Comparison of ENCODE assay signal across 19 cellular contexts in the genomic region with DNA sequence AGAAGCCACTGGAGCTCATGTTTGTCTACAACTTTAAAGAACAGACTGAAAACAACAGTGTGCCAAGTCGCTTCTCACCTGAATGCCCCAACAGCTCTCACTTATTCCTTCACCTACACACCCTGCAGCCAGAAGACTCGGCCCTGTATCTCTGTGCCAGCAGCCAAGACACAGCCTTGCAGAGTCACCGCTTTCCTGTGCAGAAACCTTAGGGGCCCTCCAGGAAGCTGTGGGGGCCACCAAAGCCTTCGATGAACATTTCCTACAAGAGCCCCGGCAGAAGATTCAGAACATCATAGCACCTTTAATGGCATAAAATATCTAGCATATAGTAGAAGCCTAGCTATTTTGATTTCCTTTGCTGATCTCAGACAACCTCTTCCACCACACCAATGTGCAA.
DNase-seq lines count a peak whose midpoint lies in the region; ATAC-seq and TF ChIP-seq lines count a peak whose summit lies in the region.
"Had no signal": no experiment of that assay in that cellular context is flagged by ENCODE, and none has a peak within 500 bp of the region (broad histone marks: within the 10 kb centered on the region; RNA-seq: fewer than 3 reads in every experiment).

No MANE protein-coding gene starts in this region.

- H3K27me3 ChIP-seq in CD8-positive, alpha-beta memory T cell (ENCODE audit: insufficient read depth, low read length, poor library complexity, severe bottlenecking): no peaks in the 10 kb centered on the region
- H3K27me3 ChIP-seq in smooth muscle cell (ENCODE audit: low read depth): peaks cover 3% of the 10 kb centered on the region
- H3K27me3 ChIP-seq: suprapubic skin had no signal

- TF ChIP-seq CTCF in smooth muscle cell (IDR thresholded peaks at IDR 0.05; ENCODE audit: borderline replicate concordance, insufficient read depth, poor library complexity, severe bottlenecking): no peak

- peak; percentile 30 for DNase-seq in activated T-cell treated with anti-CD3 and anti-CD28 coated beads for 1 hour (ENCODE audit: low read depth)
- DNase-seq in activated T-cell treated with anti-CD3 and anti-CD28 coated beads for 4 hours: no peak
- DNase-seq in CD8-positive, alpha-beta memory T cell: peak; percentile 28 to 68 (median 51)
- peak; percentile 73 for DNase-seq in activated CD8-positive, alpha-beta T cell treated with anti-CD3 and anti-CD28 coated beads, Interleukin-2, amount 10 ng/mL, durations not matched to agents 7 days and 5 days
- peak in 8 of 10 donors; percentile 17 to 76 (median 52) for DNase-seq in naive thymus-derived CD8-positive, alpha-beta T cell
- no peak for DNase-seq in AG20443 (ENCODE audit: low spot score)
- no peak for DNase-seq in smooth muscle cell (lab: John Stamatoyannopoulos, UW; ENCODE audit: unreplicated experiment)
- DNase-seq: ACHN, anterior cingulate cortex, Karpas-422, kidney glomerular epithelial cell, NCI-H1105 treated with DMSO at 0.1 percent for 48 hours, NCI-H2171, NCI-H748 treated with DMSO at 0.1 percent for 48 hours had no signal

- H2AFZ ChIP-seq in smooth muscle cell (ENCODE audit: low read depth): no peak overlapping the region
- H2AFZ ChIP-seq: hepatocyte had no signal

- H3K36me3 Mint-ChIP-seq in CD8-positive, alpha-beta memory T cell: no peaks in the 10 kb centered on the region
- no peaks in the 10 kb centered on the region for H3K36me3 Mint-ChIP-seq in activated CD8-positive, alpha-beta T cell treated with anti-CD3 and anti-CD28 coated beads, Interleukin-2, amount 10 ng/mL, durations not matched to agents 7 days and 5 days (ENCODE audit: low read depth)
- H3K36me3 Mint-ChIP-seq in naive thymus-derived CD8-positive, alpha-beta T cell: no peaks in the 10 kb centered on the region

- H3K4me1 Mint-ChIP-seq in CD8-positive, alpha-beta memory T cell: peaks cover 25 to 30% (median 28%) of the 10 kb centered on the region in 3 donors
- peaks cover 27% of the 10 kb centered on the region for H3K4me1 Mint-ChIP-seq in activated CD8-positive, alpha-beta T cell treated with anti-CD3 and anti-CD28 coated beads, Interleukin-2, amount 10 ng/mL, durations not matched to agents 7 days and 5 days (ENCODE audit: low read depth)
- H3K4me1 Mint-ChIP-seq in naive thymus-derived CD8-positive, alpha-beta T cell: peaks cover 7 to 29% (median 12%) of the 10 kb centered on the region in 4 donors

- H3K9me3 ChIP-seq in CD8-positive, alpha-beta memory T cell (ENCODE audit: low read length): no peaks in the 10 kb centered on the region
- H3K9me3 ChIP-seq in smooth muscle cell (replicated peaks; ENCODE audit: low read depth): no peaks in the 10 kb centered on the region
- H3K9me3 ChIP-seq: suprapubic skin had no signal

- H3K9ac ChIP-seq in smooth muscle cell (ENCODE audit: low read depth): no peak overlapping the region

- peaks cover 0 to 2% (median 0%) of the 10 kb centered on the region in 5 donors for H3K9me3 Mint-ChIP-seq in CD8-positive, alpha-beta memory T cell
- H3K9me3 Mint-ChIP-seq in activated CD8-positive, alpha-beta T cell treated with anti-CD3 and anti-CD28 coated beads, Interleukin-2, amount 10 ng/mL, durations not matched to agents 7 days and 5 days (ENCODE audit: insufficient read depth): no peaks in the 10 kb centered on the region
- H3K9me3 Mint-ChIP-seq in naive thymus-derived CD8-positive, alpha-beta T cell: no peaks in the 10 kb centered on the region

- POLR2A ChIA-PET in CD8-positive, alpha-beta memory T cell (lab: Charles Lee): interaction anchor here (0.6 to 1.0 kb wide), 3 partner anchors 41 to 463 kb away, joined by 3 to 5 read pairs (median 3); no protein-coding TSS in a partner anchor
- POLR2A ChIA-PET in activated CD8-positive, alpha-beta T cell treated with anti-CD3 and anti-CD28 coated beads, Interleukin-2, amount 10 ng/mL, durations not matched to agents 7 days and 5 days (lab: Charles Lee): interaction anchor here (1.0 to 2.9 kb wide), 5 partner anchors 34 to 463 kb away, joined by 3 to 15 read pairs (median 6); no protein-coding TSS in a partner anchor
- POLR2A ChIA-PET in naive thymus-derived CD8-positive, alpha-beta T cell (lab: Charles Lee): interaction anchor here (1.1 to 3.3 kb wide), 6 partner anchors 21 to 463 kb away, joined by 3 to 22 read pairs (median 7); no protein-coding TSS in a partner anchor

- H3K4me3 ChIP-seq in CD8-positive, alpha-beta memory T cell (ENCODE audit: low read length): no peak overlapping the region
- H3K4me3 ChIP-seq in smooth muscle cell: no peak overlapping the region
- H3K4me3 ChIP-seq: hepatocyte, SK-N-MC, suprapubic skin had no signal

- H3F3A ChIP-seq in smooth muscle cell (ENCODE audit: low read depth): no peaks in the 10 kb centered on the region

- H4K20me1 ChIP-seq in smooth muscle cell (ENCODE audit: low read depth): no peaks in the 10 kb centered on the region

- H3K4me1 ChIP-seq in CD8-positive, alpha-beta memory T cell (ENCODE audit: insufficient read depth, low read length): peaks cover 23% of the 10 kb centered on the region
- no peaks in the 10 kb centered on the region for H3K4me1 ChIP-seq in smooth muscle cell (ENCODE audit: low read depth)

- H3K4me3 Mint-ChIP-seq in CD8-positive, alpha-beta memory T cell: peak overlapping the region; percentile 17 to 73 (median 56)
- H3K4me3 Mint-ChIP-seq in activated CD8-positive, alpha-beta T cell treated with anti-CD3 and anti-CD28 coated beads, Interleukin-2, amount 10 ng/mL, durations not matched to agents 7 days and 5 days: peak overlapping the region; percentile 47
- H3K4me3 Mint-ChIP-seq in naive thymus-derived CD8-positive, alpha-beta T cell: peak overlapping the region in 9 of 10 donors; percentile 16 to 79 (median 52)

- H3K27ac ChIP-seq in CD8-positive, alpha-beta memory T cell (ENCODE audit: low read depth, low read length): no peak overlapping the region
- no peak overlapping the region for H3K27ac ChIP-seq in smooth muscle cell (ENCODE audit: low read depth)
- H3K27ac ChIP-seq: hepatocyte, SK-N-MC, suprapubic skin had no signal

- H3K27me3 Mint-ChIP-seq in CD8-positive, alpha-beta memory T cell: peaks cover 3 to 5% of the 10 kb centered on the region in 2 donors
- H3K27me3 Mint-ChIP-seq in activated CD8-positive, alpha-beta T cell treated with anti-CD3 and anti-CD28 coated beads, Interleukin-2, amount 10 ng/mL, durations not matched to agents 7 days and 5 days (ENCODE audit: low read depth): peaks cover 5% of the 10 kb centered on the region
- peaks cover 0 to 4% (median 1%) of the 10 kb centered on the region in 5 donors for H3K27me3 Mint-ChIP-seq in naive thymus-derived CD8-positive, alpha-beta T cell

- H3K79me2 ChIP-seq in smooth muscle cell (ENCODE audit: low read depth): no peaks in the 10 kb centered on the region
- H3K79me2 ChIP-seq: hepatocyte had no signal

- WGBS in smooth muscle cell (ENCODE audit: low lambda C conversion rate): 85% methylated on average over 5 of the region's 5 CpGs

- CTCF ChIA-PET in CD8-positive, alpha-beta memory T cell (lab: Charles Lee): interaction anchor here (0.8 to 2.6 kb wide), 4 partner anchors 9 to 42 kb away, joined by 3 to 11 read pairs (median 4); no protein-coding TSS in a partner anchor
- CTCF ChIA-PET in activated CD8-positive, alpha-beta T cell treated with anti-CD3 and anti-CD28 coated beads, Interleukin-2, amount 10 ng/mL, durations not matched to agents 7 days and 5 days (lab: Charles Lee): interaction anchor here (0.9 to 5.0 kb wide), 14 partner anchors 13 to 464 kb away, joined by 3 to 39 read pairs (median 6); no protein-coding TSS in a partner anchor

- H3K36me3 ChIP-seq in CD8-positive, alpha-beta memory T cell (ENCODE audit: insufficient read depth, low read length): no peaks in the 10 kb centered on the region
- H3K36me3 ChIP-seq in smooth muscle cell (ENCODE audit: low read depth): no peaks in the 10 kb centered on the region
- H3K36me3 ChIP-seq: suprapubic skin had no signal

- H3K4me2 ChIP-seq in smooth muscle cell: no peak overlapping the region
- H3K4me2 ChIP-seq: hepatocyte had no signal

- ATAC-seq in activated CD8-positive, alpha-beta T cell treated with anti-CD3 and anti-CD28 coated beads, Interleukin-2, amount 10 ng/mL, durations not matched to agents 7 days and 5 days: peak; percentile 93
- ATAC-seq in naive thymus-derived CD8-positive, alpha-beta T cell: peak; percentile 92 to 96
- ATAC-seq in HG03520 (IDR thresholded peaks at IDR 0.05; ENCODE audit: unreplicated experiment): no peak
- ATAC-seq: HCT116 had no signal

- H3K27ac Mint-ChIP-seq in CD8-positive, alpha-beta memory T cell: peak overlapping the region in 7 of 8 donors; percentile 26 to 76 (median 69)
- H3K27ac Mint-ChIP-seq in activated CD8-positive, alpha-beta T cell treated with anti-CD3 and anti-CD28 coated beads, Interleukin-2, amount 10 ng/mL, durations not matched to agents 7 days and 5 days: peak overlapping the region; percentile 79
- H3K27ac Mint-ChIP-seq in naive thymus-derived CD8-positive, alpha-beta T cell: peak overlapping the region in 8 of 10 donors; percentile 0 to 72 (median 38)

Comparison
In these comparisons a context has a peak if more than half of its experiments do, and no peak if none do; other contexts are left out.
1. DNase-seq: peak in activated T-cell treated with anti-CD3 and anti-CD28 coated beads for 1 hour (single experiment), CD8-positive, alpha-beta memory T cell (5 of 5), activated CD8-positive, alpha-beta T cell treated with anti-CD3 and anti-CD28 coated beads, Interleukin-2, amount 10 ng/mL, durations not matched to agents 7 days and 5 days (single experiment) and naive thymus-derived CD8-positive, alpha-beta T cell (8 of 10); none in activated T-cell treated with anti-CD3 and anti-CD28 coated beads for 4 hours (single experiment), AG20443 (single experiment) and smooth muscle cell (single experiment).
2. Peak in every context shown above with its lines, with median percentiles within 50 percentile points of each other: H3K27ac Mint-ChIP-seq and H3K4me3 Mint-ChIP-seq.